Comparison of ENCODE assay signal across 8 cellular contexts in the genomic region with DNA sequence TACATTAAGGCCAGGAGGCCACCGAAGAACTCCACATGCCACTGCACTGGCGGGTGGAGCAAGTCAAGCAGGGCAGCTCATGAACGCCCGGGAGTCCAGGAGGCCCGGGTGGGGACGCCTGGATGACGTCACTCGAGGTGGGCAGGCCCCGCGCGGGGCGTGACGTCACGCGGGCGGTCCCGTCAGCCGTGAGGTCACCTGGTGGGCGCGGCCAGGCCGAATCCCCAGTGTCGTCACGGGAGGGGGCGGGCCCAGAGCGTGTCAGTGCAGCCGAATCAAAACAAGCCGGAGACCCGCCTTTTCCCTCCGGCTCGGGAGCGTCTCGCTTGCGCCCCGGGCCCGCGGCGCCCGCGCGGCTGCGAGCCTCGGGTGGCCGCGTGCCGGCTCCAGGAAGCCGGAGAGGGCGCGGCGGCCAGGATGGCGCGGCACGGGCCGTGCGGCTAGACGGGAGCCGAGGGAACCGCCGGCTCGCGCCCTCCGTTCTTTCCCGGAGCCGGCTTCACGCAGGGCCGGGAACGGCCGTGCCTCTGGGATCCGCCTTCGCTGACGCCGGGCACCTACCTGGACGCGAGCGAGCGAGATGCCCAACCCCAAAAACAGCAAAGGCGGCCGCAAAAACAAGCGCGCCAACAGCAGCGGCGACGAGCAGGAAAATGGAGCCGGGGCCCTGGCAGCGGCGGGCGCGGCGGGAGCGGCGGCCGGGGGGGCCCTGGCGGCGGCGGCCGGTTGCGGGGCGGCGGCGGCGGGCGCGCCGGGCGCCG. TPM values are rescaled to one million over a fixed set of nuclear protein-coding genes. Genes with fewer than 3 reads are reported as not detected.
DNase-seq lines count a peak whose midpoint lies in the region; ATAC-seq and TF ChIP-seq lines count a peak whose summit lies in the region.

A gene with protein sequence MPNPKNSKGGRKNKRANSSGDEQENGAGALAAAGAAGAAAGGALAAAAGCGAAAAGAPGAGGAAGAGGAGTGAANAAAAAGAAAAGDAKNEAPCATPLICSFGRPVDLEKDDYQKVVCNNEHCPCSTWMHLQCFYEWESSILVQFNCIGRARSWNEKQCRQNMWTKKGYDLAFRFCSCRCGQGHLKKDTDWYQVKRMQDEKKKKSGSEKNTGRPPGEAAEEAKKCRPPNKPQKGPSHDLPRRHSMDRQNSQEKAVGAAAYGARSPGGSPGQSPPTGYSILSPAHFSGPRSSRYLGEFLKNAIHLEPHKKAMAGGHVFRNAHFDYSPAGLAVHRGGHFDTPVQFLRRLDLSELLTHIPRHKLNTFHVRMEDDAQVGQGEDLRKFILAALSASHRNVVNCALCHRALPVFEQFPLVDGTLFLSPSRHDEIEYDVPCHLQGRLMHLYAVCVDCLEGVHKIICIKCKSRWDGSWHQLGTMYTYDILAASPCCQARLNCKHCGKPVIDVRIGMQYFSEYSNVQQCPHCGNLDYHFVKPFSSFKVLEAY (plus strand): TSS at position 264 of the 761 bp plus-strand sequence. CDS start 317 bp downstream, at position 581.

- TF ChIP-seq CTCF in left ventricle myocardium inferior (IDR thresholded peaks at IDR 0.05; ENCODE audit: borderline replicate concordance): no peak
- no peak for TF ChIP-seq CTCF in progenitor cell of endocrine pancreas (IDR thresholded peaks at IDR 0.05; ENCODE audit: unreplicated experiment)
- TF ChIP-seq CTCF in upper lobe of right lung (IDR thresholded peaks at IDR 0.05): no peak

- ATAC-seq in GM18498 (IDR thresholded peaks at IDR 0.05; ENCODE audit: unreplicated experiment) (peak; percentile 83), HG02885 (IDR thresholded peaks at IDR 0.05; ENCODE audit: poor library complexity, unreplicated experiment) (peak; percentile 81), T-helper 17 cell (peak; percentile 84), upper lobe of right lung (peak; percentile 96)

- H3K36me3 ChIP-seq in left ventricle myocardium inferior: no peaks in the 10 kb centered on the region
- H3K36me3 ChIP-seq in upper lobe of right lung: no peaks in the 10 kb centered on the region

- H3K36me3 Mint-ChIP-seq in T-helper 17 cell (ENCODE audit: low read depth) (peaks cover 13% of the 10 kb centered on the region), progenitor cell of endocrine pancreas (ENCODE audit: insufficient read depth) (peaks cover 1% of the 10 kb centered on the region)

- peaks cover 58% of the 10 kb centered on the region for H3K4me1 Mint-ChIP-seq in T-helper 17 cell
- peaks cover 11% of the 10 kb centered on the region for H3K4me1 Mint-ChIP-seq in progenitor cell of endocrine pancreas (ENCODE audit: low read depth)

- peak within 1 kb of the TSS; percentile 96 for H3K4me3 Mint-ChIP-seq in T-helper 17 cell
- H3K4me3 Mint-ChIP-seq in progenitor cell of endocrine pancreas (ENCODE audit: low read depth): peak within 1 kb of the TSS; percentile 84

- intact Hi-C loops in left ventricle myocardium inferior (cut with micrococcal nuclease) (no loop called here), upper lobe of right lung (cut with DNase I) (no loop called here)

- no peaks in the 10 kb centered on the region for H3K27me3 ChIP-seq in left ventricle myocardium inferior (ENCODE audit: low read depth)
- H3K27me3 ChIP-seq in upper lobe of right lung: no peaks in the 10 kb centered on the region

- H3K27me3 Mint-ChIP-seq in T-helper 17 cell (no peaks in the 10 kb centered on the region), progenitor cell of endocrine pancreas (peaks cover 8% of the 10 kb centered on the region)

- H3K9me3 ChIP-seq in T-helper 17 cell (ENCODE audit: control insufficient read depth, low read length, poor library complexity, severe bottlenecking): no peaks in the 10 kb centered on the region
- no peaks in the 10 kb centered on the region for H3K9me3 ChIP-seq in left ventricle myocardium inferior (replicated peaks)
- no peaks in the 10 kb centered on the region for H3K9me3 ChIP-seq in upper lobe of right lung

- H3K27ac ChIP-seq in left ventricle myocardium inferior (replicated peaks): peak within 1 kb of the TSS; percentile 98
- peak within 1 kb of the TSS; percentile 91 for H3K27ac ChIP-seq in upper lobe of right lung

- peak; percentile 55 for DNase-seq in NCI-H1694 (lab: John Stamatoyannopoulos, UW)
- peak; percentile 98 to 100 (median 99) for DNase-seq in T-helper 17 cell
- DNase-seq in amygdala (lab: John Stamatoyannopoulos, UW): peak in 55 of 56 donors; percentile 45 to 98 (median 86)
- DNase-seq in left ventricle myocardium inferior: peak; percentile 99
- peak; percentile 97 for DNase-seq in progenitor cell of endocrine pancreas (ENCODE audit: low spot score, unreplicated experiment)
- DNase-seq in upper lobe of right lung: peak; percentile 99

- peak within 1 kb of the TSS; percentile 78 for H3K4me3 ChIP-seq in left ventricle myocardium inferior
- peak within 1 kb of the TSS; percentile 80 for H3K4me3 ChIP-seq in upper lobe of right lung

- peaks cover 60% of the 10 kb centered on the region for H3K4me1 ChIP-seq in left ventricle myocardium inferior
- peaks cover 31% of the 10 kb centered on the region for H3K4me1 ChIP-seq in upper lobe of right lung

- H3K27ac Mint-ChIP-seq in T-helper 17 cell: peak within 1 kb of the TSS; percentile 97
- H3K27ac Mint-ChIP-seq in progenitor cell of endocrine pancreas: peak within 1 kb of the TSS; percentile 96

- no peaks in the 10 kb centered on the region for H3K9me3 Mint-ChIP-seq in progenitor cell of endocrine pancreas (ENCODE audit: low read depth)

RNA-seq across cellular contexts. Expression of the gene that starts here (rescaled TPM):
- total RNA-seq in T-helper 17 cell (100 to 1,000 TPM; 172 to 197 TPM), left ventricle myocardium inferior (46.0 TPM), progenitor cell of endocrine pancreas (10.9 TPM in 2 replicates), upper lobe of right lung (48.9 TPM)

Comparison
In these comparisons a context has a peak if more than half of its experiments do, and no peak if none do; other contexts are left out.
1. Peak in every context shown above with its lines: DNase-seq, ATAC-seq, H3K4me3 ChIP-seq and H3K27ac ChIP-seq.